In genomic region chr18:55433140-55433539, GRCh38 we compare ENCODE assay signal across 1 cellular context.
TF ChIP-seq lines count a peak whose summit lies in the region.

No MANE protein-coding gene starts in this region.

TF ChIP-seq in K562, 482 proteins besides CTCF, POLR2A, EP300 and RAD21 (continued from another document):
- TF ChIP-seq ZBTB11 (CRISPR knock-in tag; IDR thresholded peaks at IDR 0.05) = no peak
- no peak for TF ChIP-seq PHB (CRISPR knock-in tag; IDR thresholded peaks at IDR 0.05)
- peak; percentile 63 for TF ChIP-seq ARID1B (IDR thresholded peaks at IDR 0.05)
- TF ChIP-seq ZNF740 (CRISPR knock-in tag; IDR thresholded peaks at IDR 0.05) = no peak
- no peak for TF ChIP-seq ZNF740 (tag; IDR thresholded peaks at IDR 0.05)
- TF ChIP-seq MLLT1 (IDR thresholded peaks at IDR 0.05) = no peak
- no peak for TF ChIP-seq PBX2 (CRISPR knock-in tag; IDR thresholded peaks at IDR 0.05; ENCODE audit: low read depth)
- no peak for TF ChIP-seq PBX2 (tag; conservative IDR thresholded peaks at IDR 0.05; ENCODE audit: low read depth)
- TF ChIP-seq SAFB2 (IDR thresholded peaks at IDR 0.05; ENCODE audit: borderline replicate concordance, low read depth, low read length, severe bottlenecking) = no peak
- TF ChIP-seq TAF7 (tag; IDR thresholded peaks at IDR 0.05) = no peak
